Comparison of ENCODE assay signal across 35 cellular contexts in the genomic region with DNA sequence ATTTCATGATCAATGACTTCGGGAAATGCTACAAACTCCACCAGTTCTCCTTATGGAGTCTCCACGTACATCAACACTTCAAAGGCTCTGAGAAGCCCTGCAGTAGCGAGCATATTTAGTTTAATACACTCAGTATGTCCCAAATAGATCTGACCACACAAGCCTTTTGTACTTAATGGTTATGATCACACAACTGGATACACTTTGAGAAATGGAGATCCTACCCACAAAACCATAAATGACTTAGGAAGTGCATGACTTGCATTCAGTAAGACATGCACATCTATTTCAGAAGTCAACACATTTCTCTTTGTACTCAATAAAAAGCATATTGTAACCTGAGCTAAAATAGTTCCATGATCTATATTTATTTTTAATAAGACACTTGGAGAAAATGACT.
"Had no signal": no experiment of that assay in that cellular context is flagged by ENCODE, and none has a peak within 500 bp of the region (broad histone marks: within the 10 kb centered on the region; RNA-seq: fewer than 3 reads in every experiment).

No MANE protein-coding gene starts in this region.

- H3K4me3 ChIP-seq: MG63 had no signal

- H3K9me3 ChIP-seq: MG63 had no signal

- DNase-seq: Karpas-422, Kasumi-1, KG1, MG63, MM.1S, MV-4-11, NCI-H1048, NCI-H1092, NCI-H1092 treated with DMSO at 0.1 percent for 48 hours, NCI-H1105, NCI-H1105 treated with DMSO at 0.1 percent for 48 hours, NCI-H1417, NCI-H1417 treated with DMSO at 0.1 percent for 48 hours, NCI-H1436, NCI-H1436 treated with DMSO at 0.1 percent for 48 hours, NCI-H146, NCI-H1694, NCI-H1694 treated with DMSO at 0.1 percent for 48 hours, NCI-H187, NCI-H187 treated with DMSO at 0.1 percent for 48 hours, NCI-H1930, NCI-H2029, NCI-H2029 treated with DMSO at 0.1 percent for 48 hours, NCI-H2081, NCI-H2081 treated with DMSO at 0.1 percent for 48 hours, NCI-H2107, NCI-H2171, NCI-H2171 treated with DMSO at 0.1 percent for 48 hours, NCI-H2227 treated with DMSO at 0.1 percent for 48 hours, NCI-H226, NCI-H345, NCI-H446, NCI-H446 treated with DMSO at 0.1 percent for 48 hours, NCI-H510A had no signal

- H3K36me3 ChIP-seq: MG63 had no signal

- H3K4me2 ChIP-seq: KMS-11 had no signal

- H3K27ac ChIP-seq: KMS-11 had no signal

- H3K27me3 ChIP-seq: MG63 had no signal

- H3K9ac ChIP-seq: KMS-11 had no signal
